Comparison of ENCODE assay signal across 1 cellular context in the genomic region with DNA sequence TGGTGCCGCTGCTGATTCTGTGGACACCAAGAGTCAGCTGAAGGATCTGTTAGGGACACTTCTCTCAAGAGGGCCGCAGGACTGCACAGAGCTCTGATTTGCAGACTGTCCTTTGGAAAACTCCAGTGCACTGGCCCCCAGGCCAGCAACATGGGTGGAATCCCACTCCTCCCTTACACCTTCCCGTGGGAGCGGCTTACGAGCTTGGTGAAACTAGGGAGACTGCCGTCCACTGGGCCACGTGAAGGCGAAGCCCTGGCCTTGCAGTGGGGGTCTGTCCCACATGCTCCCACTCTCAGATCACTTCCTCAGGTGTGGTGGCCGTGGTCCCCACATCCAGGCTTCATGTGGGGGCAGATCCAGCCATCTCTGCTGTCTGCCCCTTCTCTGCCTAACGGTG.
TF ChIP-seq lines count a peak whose summit lies in the region.

No MANE protein-coding gene starts in this region.

TF ChIP-seq in H1, 55 proteins besides CTCF, POLR2A, EP300 and RAD21:
- TF ChIP-seq RFX5 (IDR thresholded peaks at IDR 0.05; ENCODE audit: borderline replicate concordance, low read depth, low read length): no peak
- TF ChIP-seq RXRA (IDR thresholded peaks at IDR 0.05; ENCODE audit: insufficient read depth, low read depth, low read length): no peak
- no peak for TF ChIP-seq SP4 (IDR thresholded peaks at IDR 0.05; ENCODE audit: low read length)
- no peak for TF ChIP-seq FOSL1 (IDR thresholded peaks at IDR 0.05; ENCODE audit: insufficient read depth, low read depth, low read length)
- no peak for TF ChIP-seq USF2 (IDR thresholded peaks at IDR 0.05; ENCODE audit: low read length)
- TF ChIP-seq JUN (IDR thresholded peaks at IDR 0.05; ENCODE audit: low read depth, low read length): no peak
- TF ChIP-seq BCL11A (IDR thresholded peaks at IDR 0.05; ENCODE audit: low read depth in 2 of 2, low read length in 2 of 2): no peak
- TF ChIP-seq E2F6 (IDR thresholded peaks at IDR 0.05): no peak
- TF ChIP-seq SUZ12 (IDR thresholded peaks at IDR 0.05; ENCODE audit: low read length): no peak
- TF ChIP-seq CBX5 (IDR thresholded peaks at IDR 0.05; ENCODE audit: low read depth, low read length): no peak
- no peak for TF ChIP-seq SP1 (IDR thresholded peaks at IDR 0.05; ENCODE audit: low read depth, low read length)
- TF ChIP-seq CHD1 (IDR thresholded peaks at IDR 0.05; ENCODE audit: low read depth, low read length): no peak
- TF ChIP-seq POU5F1 (IDR thresholded peaks at IDR 0.05; ENCODE audit: low read depth, low read length): no peak
